ENCODE assay signal across 8 cellular contexts in genomic region chr11:64355078-64355940, GRCh38. TPM values are rescaled to one million over a fixed set of nuclear protein-coding genes. Genes with fewer than 3 reads are reported as not detected.
A peak's percentile ranks its signal among the peaks of the same experiment; 100 is the strongest.
DNase-seq lines count a peak whose midpoint lies in the region; ATAC-seq, FAIRE-seq and TF ChIP-seq lines count a peak whose summit lies in the region.

No MANE protein-coding gene starts in this region.

- H3K4me3 ChIP-seq in OCI-LY1 (ENCODE audit: low read depth, low read length, poor library complexity, severe bottlenecking) = no peak overlapping the region
- H3K4me3 ChIP-seq in GM12878 = no peak overlapping the region
- H3K4me3 ChIP-seq in sigmoid colon = peak overlapping the region in 3 of 4 donors; percentile 5 to 32 (median 28)

- POLR2A ChIA-PET in GM12878 (lab: Charles Lee) = interaction anchor here (0.6 to 2.6 kb wide), 6 partner anchors 11 to 125 kb away, joined by 3 to 23 read pairs (median 6); partner anchors contain the start of genes ESRRA, PRDX5 and TRMT112

- SMC1A ChIA-PET in GM12878 (lab: Charles Lee; ENCODE audit: uncharacterized antibody, unreplicated experiment) = interaction anchor here (0.6 to 2.2 kb wide), 12 partner anchors 10 to 592 kb away, joined by 3 to 37 read pairs (median 6); partner anchors contain the start of genes CCDC88B, PRDX5 and TRMT112

- in situ Hi-C loops in Caki2 (cut with HindIII; ENCODE audit: low pct_unique_long_range_greater_than_20kb, low sequenced_read_pairs) = no loop called here
- in situ Hi-C loops in GM12878 (cut with MboI) = no loop called here

- H3K27me3 ChIP-seq in OCI-LY1 (ENCODE audit: insufficient read depth, low read length) (no peaks in the 10 kb centered on the region), GM12878 (replicated peaks in 1 of 2; ENCODE audit: control insufficient read depth in 2 of 2, insufficient read depth in 2 of 2, low read length in 1 of 2) (no peaks in the 10 kb centered on the region), sigmoid colon (no peaks in the 10 kb centered on the region)

- no peak for TF ChIP-seq POLR2A in GM12878 (IDR thresholded peaks at IDR 0.05; ENCODE audit: low read depth, low read length)
- TF ChIP-seq POLR2A in sigmoid colon (IDR thresholded peaks at IDR 0.05) = no peak

- H3K36me3 ChIP-seq in OCI-LY1 (ENCODE audit: insufficient read depth, low read length) = peaks cover 19% of the 10 kb centered on the region; the same call in 1 of the 2 replicates
- peaks cover 0 to 6% of the 10 kb centered on the region in 2 experiments; a peak in 2 of 4 replicates for H3K36me3 ChIP-seq in GM12878 (ENCODE audit: control insufficient read depth in 2 of 2, insufficient read depth in 2 of 2, low read length in 1 of 2)
- H3K36me3 ChIP-seq in sigmoid colon = no peaks in the 10 kb centered on the region

- H3K9ac ChIP-seq in OCI-LY1 (ENCODE audit: low read length) (no peak overlapping the region), GM12878 (ENCODE audit: control insufficient read depth, insufficient read depth, low read length) (no peak overlapping the region)

- H3F3A ChIP-seq in OCI-LY1 (ENCODE audit: insufficient read depth, low read length) = no peaks in the 10 kb centered on the region

- peak; percentile 82 for FAIRE-seq in GM12878 (lab: Jason Lieb, UNC)

- H3K4me1 ChIP-seq in OCI-LY1 (ENCODE audit: insufficient read depth, low read length, severe bottlenecking) = peaks cover 23% of the 10 kb centered on the region
- H3K4me1 ChIP-seq in GM12878 (ENCODE audit: control insufficient read depth, insufficient read depth, low read length) = peaks cover 16% of the 10 kb centered on the region
- H3K4me1 ChIP-seq in sigmoid colon = peaks cover 0 to 41% (median 35%) of the 10 kb centered on the region in 4 donors

- H3K9me3 ChIP-seq in OCI-LY1 (ENCODE audit: low read length) = no peaks in the 10 kb centered on the region
- H3K9me3 ChIP-seq in GM12878 (replicated peaks; ENCODE audit: control insufficient read depth, insufficient read depth, low read length) = no peaks in the 10 kb centered on the region
- no peaks in the 10 kb centered on the region for H3K9me3 ChIP-seq in sigmoid colon

- TF ChIP-seq CTCF in OCI-LY1 (IDR thresholded peaks at IDR 0.05; ENCODE audit: low read length) (peak; percentile 79), GM12878 (IDR thresholded peaks at IDR 0.05 in 2 of 3, conservative IDR thresholded peaks at IDR 0.05 in 1 of 3; ENCODE audit: control insufficient read depth in 2 of 3, extremely low read depth in 1 of 3, insufficient read depth in 1 of 3, low read depth in 3 of 3, low read length in 3 of 3) (peak; percentile 67 to 95 (median 79)), sigmoid colon (IDR thresholded peaks at IDR 0.05) (peak; percentile 47 to 69 (median 65))

- H3K27ac ChIP-seq in OCI-LY1 (ENCODE audit: low read depth, low read length, poor library complexity, severe bottlenecking) (peak overlapping the region; percentile 25), GM12878 (ENCODE audit: control insufficient read depth, insufficient read depth) (no peak overlapping the region), sigmoid colon (peak overlapping the region in 3 of 4 donors; percentile 17 to 62 (median 56))

- TF ChIP-seq RAD21 in GM12878 (IDR thresholded peaks at IDR 0.05; ENCODE audit: insufficient read depth, low read depth, low read length) = peak; percentile 80

- RAD21 ChIA-PET in GM12878 (lab: Charles Lee; ENCODE audit: unreplicated experiment) = interaction anchor here (1.0 to 9.7 kb wide), 13 partner anchors 14 to 290 kb away, joined by 3 to 176 read pairs (median 6); partner anchors contain the start of genes BAD, CCDC88B, ESRRA and PRDX5

- H2AFZ ChIP-seq in OCI-LY1 (ENCODE audit: low read length) (no peak overlapping the region), GM12878 (ENCODE audit: control insufficient read depth, low read depth, low read length) (no peak overlapping the region)

- 27% methylated on average over 22 of the region's 23 CpGs for WGBS in GM12878 (ENCODE audit: insufficient coverage, insufficient replicate concordance, low lambda C conversion rate, missing lambda C conversion rate)
- 14 to 28% methylated on average over 23 of the region's 23 CpGs for WGBS in sigmoid colon, 2 donors

- DNase-seq in Caki2 (ENCODE audit: low read depth) (peak; percentile 79), GM12878 (ENCODE audit: low read depth, low spot score) (no peak), hippocampal formation (lab: John Stamatoyannopoulos, UW) (peak; percentile 50 to 62), sigmoid colon (peak; percentile 89), NCI-H1105 (lab: John Stamatoyannopoulos, UW) (no peak), T-helper 2 cell (no peak)

- no peak for TF ChIP-seq EP300 in GM12878 (IDR thresholded peaks at IDR 0.05; ENCODE audit: borderline replicate concordance in 1 of 2, control insufficient read depth in 1 of 2, low read depth in 2 of 2, low read length in 2 of 2)
- no peak for TF ChIP-seq EP300 in sigmoid colon (IDR thresholded peaks at IDR 0.05)

- intact Hi-C loops in GM12878 (cut with micrococcal nuclease; ENCODE audit: unreplicated experiment) = loop anchor here (5.0 kb wide), 2 partner anchors 38 to 92 kb away; partner anchors contain the start of genes PRDX5 and TRMT112
- intact Hi-C loops in sigmoid colon (cut with DNase I) = loop anchor here (1.0 kb wide), 1 partner anchor 37 kb away; the partner anchor contains the start of gene PRDX5

- H4K20me1 ChIP-seq in OCI-LY1 (ENCODE audit: insufficient read depth, low read length) (no peaks in the 10 kb centered on the region), GM12878 (ENCODE audit: control insufficient read depth, insufficient read depth) (no peaks in the 10 kb centered on the region)

- H3K4me2 ChIP-seq in OCI-LY1 (ENCODE audit: low read length) (no peak overlapping the region), GM12878 (ENCODE audit: control insufficient read depth, insufficient read depth) (no peak overlapping the region)

- H3K79me2 ChIP-seq in OCI-LY1 (ENCODE audit: insufficient read depth, low read length) = no peaks in the 10 kb centered on the region
- H3K79me2 ChIP-seq in GM12878 (ENCODE audit: control insufficient read depth, insufficient read depth, low read length) = peaks cover 11% of the 10 kb centered on the region

- CTCF ChIA-PET in GM12878 (lab: Yijun Ruan, JAX) = interaction anchor here (0.6 to 7.3 kb wide), 33 partner anchors 8 to 417 kb away, joined by 3 to 143 read pairs (median 4); partner anchors contain the start of genes BAD, CATSPERZ, CCDC88B and ESRRA

- ATAC-seq in HG03108 (IDR thresholded peaks at IDR 0.05; ENCODE audit: unreplicated experiment) (peak; percentile 42), GM12878 (peak; percentile 75)

- BruUV-seq in GM12878 (replicated peaks; lab: Mats Ljungman, UMichigan) = no TSS peak

- no peaks in the 10 kb centered on the region for H3K9me2 ChIP-seq in OCI-LY1 (ENCODE audit: low read depth, low read length)

RNA-seq across cellular contexts. Expression of gene RPS6KA4, which starts 3.7 kb away (rescaled TPM):
- total RNA-seq in Caki2 (2014; rRNA removed; shearing (Covaris generic); ENCODE audit: low replicate concordance) = 39.0 and 59.4 TPM in 2 replicates
- 35.4 and 44.3 TPM in 2 replicates for total RNA-seq in GM12878 (2013; cell fraction: nucleolus; rRNA removed)
- total RNA-seq in GM12878 (2014; rRNA removed) (25.3 and 27.4 TPM in 2 replicates), GM12878 (2014; rRNA removed; fragmentation: Illumina TruSeq; extraction: Trizol) (11.1 and 11.3 TPM in 2 replicates), GM12878 (2021) (25.7 and 32.6 TPM in 2 replicates), sigmoid colon (10 to 100 TPM; 15.6 to 24.1 (median 18.6) TPM)
- polyA plus RNA-seq in GM12878 (2011; ENCODE audit: low read depth) = 9.7 TPM
- polyA plus RNA-seq in GM12878 (2011; rRNA removed) (10.1 and 20.4 TPM in 2 replicates), GM12878 (2014; fragmentation: Illumina TruSeq; extraction: Trizol) (3.4 and 7.4 TPM in 2 replicates), GM12878 (2014; fragmentation: Nextera tagmentation; extraction: Ambion mirVana) (under 1 TPM; 0.34 to 0.73 TPM), GM12878 (2014; rRNA removed) (24.5 and 27.2 TPM in 2 replicates), GM12878 (2016; fragmentation: Nextera tagmentation; extraction: Ambion mirVana) (10 to 100 TPM; 10.4 to 11.3 TPM), sigmoid colon (10 to 100 TPM; 14.4 to 48.4 (median 16.6) TPM)
- 25.4 and 38.2 TPM in 2 replicates for polyA plus RNA-seq in GM12878 (2011; cell fraction: cytosol; rRNA removed)
- polyA plus RNA-seq in GM12878 (2011; cell fraction: nucleus; rRNA removed) = 58.5 and 77.3 TPM in 2 replicates
- 11.2 and 13.9 TPM in 2 replicates for polyA plus RNA-seq in GM12878 (2012)
- 20.4 and 40.7 TPM in 2 replicates for polyA minus RNA-seq in GM12878 (2011; rRNA and poly(A)+ RNA removed)
- 20.2 and 21.6 TPM in 2 replicates for polyA minus RNA-seq in GM12878 (2011; cell fraction: cytosol; rRNA and poly(A)+ RNA removed)
- 22.6 and 37.3 TPM in 2 replicates for polyA minus RNA-seq in GM12878 (2011; cell fraction: nucleus; rRNA and poly(A)+ RNA removed)

RNA-seq across cellular contexts. Expression of gene CCDC88B, which starts 15.3 kb away (rescaled TPM):
- 1.3 and 4.9 TPM in 2 replicates for total RNA-seq in Caki2 (2014; rRNA removed; shearing (Covaris generic); ENCODE audit: low replicate concordance)
- 51.8 and 63.6 TPM in 2 replicates for total RNA-seq in GM12878 (2013; cell fraction: nucleolus; rRNA removed)
- total RNA-seq in GM12878 (2014; rRNA removed) = 38.7 and 41.6 TPM in 2 replicates
- 18.9 and 21.8 TPM in 2 replicates for total RNA-seq in GM12878 (2014; rRNA removed; fragmentation: Illumina TruSeq; extraction: Trizol)
- 55.5 and 66.0 TPM in 2 replicates for total RNA-seq in GM12878 (2021)
- 32.3 TPM for polyA plus RNA-seq in GM12878 (2011; ENCODE audit: low read depth)
- polyA plus RNA-seq in GM12878 (2011; rRNA removed) = 8.7 and 18.2 TPM in 2 replicates
- 19.2 and 34.6 TPM in 2 replicates for polyA plus RNA-seq in GM12878 (2011; cell fraction: cytosol; rRNA removed)
- polyA plus RNA-seq in GM12878 (2011; cell fraction: nucleus; rRNA removed) = 125 and 191 TPM in 2 replicates
- 63.0 and 81.8 TPM in 2 replicates for polyA plus RNA-seq in GM12878 (2012)
- polyA plus RNA-seq in GM12878 (2014; fragmentation: Illumina TruSeq; extraction: Trizol) = 5.0 and 13.8 TPM in 2 replicates
- polyA plus RNA-seq in GM12878 (2014; fragmentation: Nextera tagmentation; extraction: Ambion mirVana) = 1 to 10 TPM in 1 of 2 experiments, under 1 TPM in 1; 0.24 to 2.8 TPM
- 55.2 and 66.0 TPM in 2 replicates for polyA plus RNA-seq in GM12878 (2014; rRNA removed)
- polyA plus RNA-seq in GM12878 (2016; fragmentation: Nextera tagmentation; extraction: Ambion mirVana) = 10 to 100 TPM; 13.6 to 20.2 TPM
- 3.9 and 13.7 TPM in 2 replicates for polyA minus RNA-seq in GM12878 (2011; rRNA and poly(A)+ RNA removed)
- 16.8 and 19.4 TPM in 2 replicates for polyA minus RNA-seq in GM12878 (2011; cell fraction: cytosol; rRNA and poly(A)+ RNA removed)
- polyA minus RNA-seq in GM12878 (2011; cell fraction: nucleus; rRNA and poly(A)+ RNA removed) = 10.4 and 19.1 TPM in 2 replicates
- 1 to 10 TPM; 2.6 to 8.6 (median 3.9) TPM for total RNA-seq in sigmoid colon
- polyA plus RNA-seq in sigmoid colon = 100 to 1,000 TPM in 1 of 3 donors, 10 to 100 TPM in 2; 15.6 to 157 (median 23.6) TPM

RNA-seq across cellular contexts. Expression of gene PRDX5, which starts 37.4 kb away (rescaled TPM):
- total RNA-seq in Caki2 (2014; rRNA removed; shearing (Covaris generic); ENCODE audit: low replicate concordance) = 258 and 341 TPM in 2 replicates
- 10.4 and 10.9 TPM in 2 replicates for total RNA-seq in GM12878 (2013; cell fraction: nucleolus; rRNA removed)
- total RNA-seq in GM12878 (2014; rRNA removed) (238 and 248 TPM in 2 replicates), GM12878 (2014; rRNA removed; fragmentation: Illumina TruSeq; extraction: Trizol) (198 and 206 TPM in 2 replicates), GM12878 (2021) (202 and 214 TPM in 2 replicates), sigmoid colon (100 to 1,000 TPM; 169 to 269 (median 215) TPM)
- 146 TPM for polyA plus RNA-seq in GM12878 (2011; ENCODE audit: low read depth)
- polyA plus RNA-seq in GM12878 (2011; rRNA removed) (265 and 406 TPM in 2 replicates), GM12878 (2014; fragmentation: Illumina TruSeq; extraction: Trizol) (110 and 241 TPM in 2 replicates), GM12878 (2014; fragmentation: Nextera tagmentation; extraction: Ambion mirVana) (100 to 1,000 TPM in 1 of 2 experiments, 10 to 100 TPM in 1; 95.7 to 203 TPM), GM12878 (2014; rRNA removed) (341 and 351 TPM in 2 replicates), GM12878 (2016; fragmentation: Nextera tagmentation; extraction: Ambion mirVana) (100 to 1,000 TPM; 324 to 357 TPM), sigmoid colon (1,000 to 10,000 TPM in 1 of 3 donors, 100 to 1,000 TPM in 2; 596 to 1,045 (median 779) TPM)
- polyA plus RNA-seq in GM12878 (2011; cell fraction: cytosol; rRNA removed) = 562 and 645 TPM in 2 replicates
- 193 and 238 TPM in 2 replicates for polyA plus RNA-seq in GM12878 (2011; cell fraction: nucleus; rRNA removed)
- polyA plus RNA-seq in GM12878 (2012) = 242 and 335 TPM in 2 replicates
- 97.0 and 167 TPM in 2 replicates for polyA minus RNA-seq in GM12878 (2011; rRNA and poly(A)+ RNA removed)
- polyA minus RNA-seq in GM12878 (2011; cell fraction: cytosol; rRNA and poly(A)+ RNA removed) = 55.5 and 58.4 TPM in 2 replicates
- 13.3 and 26.9 TPM in 2 replicates for polyA minus RNA-seq in GM12878 (2011; cell fraction: nucleus; rRNA and poly(A)+ RNA removed)

RNA-seq across cellular contexts. Expression of gene TRMT112, which starts 38.0 kb away (rescaled TPM):
- 494 and 562 TPM in 2 replicates for total RNA-seq in Caki2 (2014; rRNA removed; shearing (Covaris generic); ENCODE audit: low replicate concordance)
- 21.2 and 22.0 TPM in 2 replicates for total RNA-seq in GM12878 (2013; cell fraction: nucleolus; rRNA removed)
- 252 and 288 TPM in 2 replicates for total RNA-seq in GM12878 (2014; rRNA removed)
- 212 and 217 TPM in 2 replicates for total RNA-seq in GM12878 (2014; rRNA removed; fragmentation: Illumina TruSeq; extraction: Trizol)
- 210 and 220 TPM in 2 replicates for total RNA-seq in GM12878 (2021)
- 376 TPM for polyA plus RNA-seq in GM12878 (2011; ENCODE audit: low read depth)
- 300 and 394 TPM in 2 replicates for polyA plus RNA-seq in GM12878 (2011; rRNA removed)
- 444 and 476 TPM in 2 replicates for polyA plus RNA-seq in GM12878 (2011; cell fraction: cytosol; rRNA removed)
- 172 and 214 TPM in 2 replicates for polyA plus RNA-seq in GM12878 (2011; cell fraction: nucleus; rRNA removed)
- 296 and 388 TPM in 2 replicates for polyA plus RNA-seq in GM12878 (2012)
- polyA plus RNA-seq in GM12878 (2014; fragmentation: Illumina TruSeq; extraction: Trizol) = 96.2 and 220 TPM in 2 replicates
- polyA plus RNA-seq in GM12878 (2014; fragmentation: Nextera tagmentation; extraction: Ambion mirVana) = 100 to 1,000 TPM; 322 to 331 TPM
- 294 and 320 TPM in 2 replicates for polyA plus RNA-seq in GM12878 (2014; rRNA removed)
- polyA plus RNA-seq in GM12878 (2016; fragmentation: Nextera tagmentation; extraction: Ambion mirVana) = 100 to 1,000 TPM; 411 to 455 TPM
- 54.2 and 99.4 TPM in 2 replicates for polyA minus RNA-seq in GM12878 (2011; rRNA and poly(A)+ RNA removed)
- polyA minus RNA-seq in GM12878 (2011; cell fraction: cytosol; rRNA and poly(A)+ RNA removed) = 89.2 and 95.6 TPM in 2 replicates
- polyA minus RNA-seq in GM12878 (2011; cell fraction: nucleus; rRNA and poly(A)+ RNA removed) = 32.3 and 46.0 TPM in 2 replicates
- 100 to 1,000 TPM; 182 to 353 (median 269) TPM for total RNA-seq in sigmoid colon
- polyA plus RNA-seq in sigmoid colon = 100 to 1,000 TPM; 148 to 232 (median 168) TPM

RNA-seq across cellular contexts. Expression of gene ESRRA, which starts 50.0 kb away (rescaled TPM):
- 38.8 and 48.7 TPM in 2 replicates for total RNA-seq in Caki2 (2014; rRNA removed; shearing (Covaris generic); ENCODE audit: low replicate concordance)
- 18.8 and 21.2 TPM in 2 replicates for total RNA-seq in GM12878 (2013; cell fraction: nucleolus; rRNA removed)
- total RNA-seq in GM12878 (2014; rRNA removed) = 34.9 and 40.7 TPM in 2 replicates
- total RNA-seq in GM12878 (2014; rRNA removed; fragmentation: Illumina TruSeq; extraction: Trizol) = 12.3 and 12.7 TPM in 2 replicates
- 41.7 and 48.9 TPM in 2 replicates for total RNA-seq in GM12878 (2021)
- polyA plus RNA-seq in GM12878 (2011; ENCODE audit: low read depth) = 3.8 TPM
- polyA plus RNA-seq in GM12878 (2011; rRNA removed) = 6.4 and 10.9 TPM in 2 replicates
- polyA plus RNA-seq in GM12878 (2011; cell fraction: cytosol; rRNA removed) = 16.8 and 24.8 TPM in 2 replicates
- 24.4 and 36.6 TPM in 2 replicates for polyA plus RNA-seq in GM12878 (2011; cell fraction: nucleus; rRNA removed)
- 10.7 and 14.9 TPM in 2 replicates for polyA plus RNA-seq in GM12878 (2012)
- 1.5 and 7.0 TPM in 2 replicates for polyA plus RNA-seq in GM12878 (2014; fragmentation: Illumina TruSeq; extraction: Trizol)
- under 1 TPM; 0.32 to 0.55 TPM for polyA plus RNA-seq in GM12878 (2014; fragmentation: Nextera tagmentation; extraction: Ambion mirVana)
- 32.7 and 45.0 TPM in 2 replicates for polyA plus RNA-seq in GM12878 (2014; rRNA removed)
- 10 to 100 TPM; 12.4 to 23.3 TPM for polyA plus RNA-seq in GM12878 (2016; fragmentation: Nextera tagmentation; extraction: Ambion mirVana)
- 7.6 and 17.4 TPM in 2 replicates for polyA minus RNA-seq in GM12878 (2011; rRNA and poly(A)+ RNA removed)
- 8.6 and 10.6 TPM in 2 replicates for polyA minus RNA-seq in GM12878 (2011; cell fraction: cytosol; rRNA and poly(A)+ RNA removed)
- 7.3 and 17.8 TPM in 2 replicates for polyA minus RNA-seq in GM12878 (2011; cell fraction: nucleus; rRNA and poly(A)+ RNA removed)
- total RNA-seq in sigmoid colon = 10 to 100 TPM; 39.9 to 48.7 (median 45.3) TPM
- 100 to 1,000 TPM; 151 to 244 (median 219) TPM for polyA plus RNA-seq in sigmoid colon

Comparison
In these comparisons a context has a peak if more than half of its experiments do, and no peak if none do; other contexts are left out.
1. DNase-seq: peak in Caki2 (single experiment), hippocampal formation (2 of 2) and sigmoid colon (single experiment); none in GM12878 (single experiment), NCI-H1105 (single experiment) and T-helper 2 cell (0 of 5).
2. H3K4me3 ChIP-seq: peak in sigmoid colon (3 of 4); none in OCI-LY1 (single experiment) and GM12878 (single experiment).
3. Peak in every context shown above with its lines, with median percentiles within 50 percentile points of each other: CTCF ChIP-seq.